8 cellular contexts compared by ENCODE assay signal in the genomic region with DNA sequence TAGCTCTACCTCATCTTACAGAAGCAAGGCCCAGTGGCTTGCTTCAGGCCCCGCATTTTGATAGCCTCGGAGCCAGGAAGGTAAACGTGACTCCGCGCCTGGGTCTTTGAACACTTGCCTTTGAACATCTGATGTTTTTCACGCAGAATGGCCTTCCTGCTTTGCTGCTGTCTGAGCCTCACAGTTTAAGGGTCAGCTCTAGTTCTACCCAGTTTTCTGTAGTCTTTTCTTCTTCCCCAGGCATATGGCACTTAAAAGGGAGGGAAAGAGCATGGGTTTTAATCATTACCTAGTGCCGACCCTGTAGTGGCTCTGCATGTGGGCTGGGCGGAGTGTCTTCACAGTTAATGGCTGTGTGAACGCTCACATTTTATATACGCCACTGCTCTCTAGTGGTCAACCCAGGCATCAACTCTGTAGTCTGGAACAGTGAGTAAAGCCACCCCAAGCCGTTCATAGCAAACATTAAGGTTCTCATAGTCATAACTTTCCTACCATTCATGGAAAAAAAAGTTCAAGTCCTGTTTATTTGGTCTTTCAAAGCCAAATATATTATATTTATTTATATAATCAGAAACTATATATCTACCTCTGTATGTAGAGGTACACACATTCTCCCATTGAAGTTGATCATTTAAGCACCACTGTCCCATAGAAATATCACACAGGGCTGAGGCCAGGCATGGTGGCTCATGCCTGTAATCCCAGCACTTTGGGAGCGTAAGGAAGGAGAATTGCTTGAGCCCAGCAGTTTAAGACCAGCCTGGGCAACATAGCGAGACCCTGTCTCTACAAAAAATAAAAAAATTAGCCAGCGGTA.
A peak's percentile ranks its signal among the peaks of the same experiment; 100 is the strongest.
DNase-seq lines count a peak whose midpoint lies in the region; ATAC-seq lines count a peak whose summit lies in the region.

No MANE protein-coding gene starts in this region.

- H3K27me3 ChIP-seq in mesendoderm (ENCODE audit: insufficient read depth, low read length, poor library complexity), result no peaks in the 10 kb centered on the region

- no peaks in the 10 kb centered on the region for H3K4me1 ChIP-seq in mesendoderm (ENCODE audit: control insufficient read depth, low read depth, low read length)

- POLR2A ChIA-PET in activated CD4-positive, alpha-beta T cell treated with anti-CD3 and anti-CD28 coated beads, Interleukin-2, amount 10 ng/mL, durations not matched to agents 7 days and 5 days (lab: Charles Lee), result no interaction called here

- DNase-seq in Caki2 (ENCODE audit: low read depth), result peak; percentile 41
- peak; percentile 81 for DNase-seq in NCI-H748 (lab: John Stamatoyannopoulos, UW; ENCODE audit: unreplicated experiment)
- peak; percentile 83 for DNase-seq in activated CD4-positive, alpha-beta T cell treated with anti-CD3 and anti-CD28 coated beads, Interleukin-2, amount 10 ng/mL, durations not matched to agents 7 days and 5 days
- peak; percentile 62 for DNase-seq in effector CD4-positive, alpha-beta T cell
- DNase-seq in mesendoderm, result peak; percentile 89
- DNase-seq in stimulated activated CD8-positive, alpha-beta memory T cell treated with anti-CD3 and anti-CD28 coated beads, Interleukin-4, amount 100 ng/mL, for 4 hours (ENCODE audit: low read depth in 2 of 2, low spot score in 1 of 2), result peak; percentile 43 to 49

- in situ Hi-C loops in Caki2 (cut with HindIII; ENCODE audit: low pct_unique_long_range_greater_than_20kb, low sequenced_read_pairs), result no loop called here

- peaks cover 12% of the 10 kb centered on the region for H3K36me3 Mint-ChIP-seq in activated CD4-positive, alpha-beta T cell treated with anti-CD3 and anti-CD28 coated beads, Interleukin-2, amount 10 ng/mL, durations not matched to agents 7 days and 5 days (ENCODE audit: low read depth)

- H3K4ac ChIP-seq in mesendoderm (ENCODE audit: low read depth, low read length), result no peak overlapping the region

- H3K18ac ChIP-seq in mesendoderm (ENCODE audit: low read length), result no peak overlapping the region

- peak; percentile 93 for ATAC-seq in GM19467 (IDR thresholded peaks at IDR 0.05; ENCODE audit: unreplicated experiment)
- ATAC-seq in HG03565 (IDR thresholded peaks at IDR 0.05; ENCODE audit: unreplicated experiment), result peak; percentile 91

- no CpG with 5 or more reads among the region's 14 CpGs for WGBS in mesendoderm (ENCODE audit: extremely low coverage, insufficient coverage, low lambda C conversion rate)

- H3K4me3 ChIP-seq in mesendoderm (ENCODE audit: low read length), result no peak overlapping the region

- H3K9me3 Mint-ChIP-seq in activated CD4-positive, alpha-beta T cell treated with anti-CD3 and anti-CD28 coated beads, Interleukin-2, amount 10 ng/mL, durations not matched to agents 7 days and 5 days, result peaks cover 24% of the 10 kb centered on the region

- no peak overlapping the region for H3K23ac ChIP-seq in mesendoderm (ENCODE audit: low read length)

- no peak overlapping the region for H3K4me2 ChIP-seq in mesendoderm (ENCODE audit: low read length)

- H3K27ac ChIP-seq in mesendoderm (ENCODE audit: low read depth, low read length), result no peak overlapping the region

- no peak overlapping the region for H3K56ac ChIP-seq in mesendoderm (ENCODE audit: low read length)

- no peak overlapping the region for H3K4me3 Mint-ChIP-seq in activated CD4-positive, alpha-beta T cell treated with anti-CD3 and anti-CD28 coated beads, Interleukin-2, amount 10 ng/mL, durations not matched to agents 7 days and 5 days

- peaks cover 18% of the 10 kb centered on the region for H3K27me3 Mint-ChIP-seq in activated CD4-positive, alpha-beta T cell treated with anti-CD3 and anti-CD28 coated beads, Interleukin-2, amount 10 ng/mL, durations not matched to agents 7 days and 5 days

- H2BK120ac ChIP-seq in mesendoderm (ENCODE audit: low read depth, low read length), result no peak overlapping the region

- peak overlapping the region; percentile 38 for H3K27ac Mint-ChIP-seq in activated CD4-positive, alpha-beta T cell treated with anti-CD3 and anti-CD28 coated beads, Interleukin-2, amount 10 ng/mL, durations not matched to agents 7 days and 5 days

- H3K9ac ChIP-seq in mesendoderm (ENCODE audit: low read length), result no peak overlapping the region

- CTCF ChIA-PET in activated CD4-positive, alpha-beta T cell treated with anti-CD3 and anti-CD28 coated beads, Interleukin-2, amount 10 ng/mL, durations not matched to agents 7 days and 5 days (lab: Charles Lee), result interaction anchor here (0.8 to 2.6 kb wide), 6 partner anchors 9 to 261 kb away, joined by 3 to 9 read pairs (median 3); no protein-coding TSS in a partner anchor

- H3K79me2 ChIP-seq in mesendoderm (ENCODE audit: control insufficient read depth, insufficient read depth, low read length), result no peaks in the 10 kb centered on the region

- H4K5ac ChIP-seq in mesendoderm (ENCODE audit: low read length), result no peak overlapping the region

- H3K4me1 Mint-ChIP-seq in activated CD4-positive, alpha-beta T cell treated with anti-CD3 and anti-CD28 coated beads, Interleukin-2, amount 10 ng/mL, durations not matched to agents 7 days and 5 days, result peaks cover 6% of the 10 kb centered on the region

- H2BK15ac ChIP-seq in mesendoderm (replicated peaks; ENCODE audit: low read depth), result no peak overlapping the region

- H2AK5ac ChIP-seq in mesendoderm (ENCODE audit: low read length), result no peak overlapping the region

- H3K36me3 ChIP-seq in mesendoderm (ENCODE audit: control insufficient read depth, insufficient read depth, low read length), result no peaks in the 10 kb centered on the region

- H2BK5ac ChIP-seq in mesendoderm (ENCODE audit: low read length), result no peak overlapping the region

- no peaks in the 10 kb centered on the region for H3K79me1 ChIP-seq in mesendoderm (ENCODE audit: low read length)

- no peak overlapping the region for H4K8ac ChIP-seq in mesendoderm (ENCODE audit: low read depth, low read length)
